24 cellular contexts compared by ENCODE assay signal in the genomic region with DNA sequence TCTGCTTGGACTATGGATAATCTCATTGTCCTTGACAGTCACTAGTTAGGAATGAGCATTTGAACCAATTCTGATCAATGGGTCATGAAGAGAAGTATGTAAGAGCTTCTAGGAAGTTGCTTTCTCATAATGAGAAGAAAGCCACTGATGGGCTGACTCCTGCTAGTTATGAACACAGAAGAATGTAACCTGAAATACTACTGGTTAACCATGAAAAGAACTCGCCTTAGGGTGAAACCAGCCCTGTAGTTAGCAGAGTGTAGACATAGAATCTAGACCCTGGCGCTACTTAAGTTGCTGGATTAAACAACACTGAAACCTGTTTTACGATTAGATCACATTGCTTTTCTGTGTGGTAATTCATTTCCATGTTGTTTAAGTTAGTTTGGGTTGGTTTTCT. TPM values are rescaled to one million over a fixed set of nuclear protein-coding genes. Genes with fewer than 3 reads are reported as not detected.
DNase-seq lines count a peak whose midpoint lies in the region; ATAC-seq and TF ChIP-seq lines count a peak whose summit lies in the region.
"Had no signal": no experiment of that assay in that cellular context is flagged by ENCODE, and none has a peak within 500 bp of the region (broad histone marks: within the 10 kb centered on the region; RNA-seq: fewer than 3 reads in every experiment).

No MANE protein-coding gene starts in this region.

- DNase-seq in natural killer cell treated with Interleukin-12 subunit alpha and Interleukin-12 subunit beta and Interleukin-15 and Interleukin-18, amount 100 ng/mL, for 72 hours (ENCODE audit: low spot score): no peak
- DNase-seq in natural killer cell (no peak), kidney tubule cell (ENCODE audit: low spot score) (peak; percentile 1), trophoblast cell (peak; percentile 62 to 83)
- no peak for DNase-seq in activated CD4-positive, alpha-beta memory T cell treated with anti-CD3 and anti-CD28 coated beads, Interleukin-2, amount 10 ng/mL, durations not matched to agents 7 days and 5 days
- DNase-seq: 8988T; ACHN; BE2C; C1 segment of cervical spinal cord; CD4-positive, alpha-beta memory T cell; CD4-positive, CD25-positive, alpha-beta regulatory T cell; CD8-positive, alpha-beta memory T cell; COR-L47; DMS 273 treated with DMSO at 0.1 percent for 48 hours; DMS153; DMS53; DMS79; DND-41; EL; GDM1 had no signal

- H3K27ac Mint-ChIP-seq in natural killer cell treated with Interleukin-12 subunit alpha and Interleukin-12 subunit beta and Interleukin-15 and Interleukin-18, amount 100 ng/mL, for 72 hours: peak overlapping the region; percentile 1 to 23
- no peak overlapping the region for H3K27ac Mint-ChIP-seq in natural killer cell
- H3K27ac Mint-ChIP-seq in activated CD4-positive, alpha-beta memory T cell treated with anti-CD3 and anti-CD28 coated beads, Interleukin-2, amount 10 ng/mL, durations not matched to agents 7 days and 5 days: no peak overlapping the region
- no peak overlapping the region for H3K27ac Mint-ChIP-seq in activated T-helper 17 cell treated with anti-CD3 and anti-CD28 coated beads, Interleukin-2, amount 50 U/mL, for 72 hours
- H3K27ac Mint-ChIP-seq: CD4-positive, alpha-beta memory T cell; CD4-positive, CD25-positive, alpha-beta regulatory T cell had no signal

- no peaks in the 10 kb centered on the region for H3K27me3 Mint-ChIP-seq in natural killer cell treated with Interleukin-12 subunit alpha and Interleukin-12 subunit beta and Interleukin-15 and Interleukin-18, amount 100 ng/mL, for 72 hours
- H3K27me3 Mint-ChIP-seq in natural killer cell (ENCODE audit: low read depth in 2 of 2): no peaks in the 10 kb centered on the region
- no peaks in the 10 kb centered on the region for H3K27me3 Mint-ChIP-seq in activated CD4-positive, alpha-beta memory T cell treated with anti-CD3 and anti-CD28 coated beads, Interleukin-2, amount 10 ng/mL, durations not matched to agents 7 days and 5 days
- H3K27me3 Mint-ChIP-seq in activated T-helper 17 cell treated with anti-CD3 and anti-CD28 coated beads, Interleukin-2, amount 50 U/mL, for 72 hours: no peaks in the 10 kb centered on the region
- H3K27me3 Mint-ChIP-seq: CD4-positive, alpha-beta memory T cell; CD4-positive, CD25-positive, alpha-beta regulatory T cell; CD8-positive, alpha-beta memory T cell had no signal

- H3K4me2 ChIP-seq in trophoblast cell (ENCODE audit: low read length): no peak overlapping the region
- H3K4me2 ChIP-seq: BLaER1 had no signal

- peaks cover 31% of the 10 kb centered on the region for H3K36me3 Mint-ChIP-seq in natural killer cell treated with Interleukin-12 subunit alpha and Interleukin-12 subunit beta and Interleukin-15 and Interleukin-18, amount 100 ng/mL, for 72 hours
- peaks cover 10% of the 10 kb centered on the region for H3K36me3 Mint-ChIP-seq in natural killer cell
- H3K36me3 Mint-ChIP-seq in activated CD4-positive, alpha-beta memory T cell treated with anti-CD3 and anti-CD28 coated beads, Interleukin-2, amount 10 ng/mL, durations not matched to agents 7 days and 5 days (ENCODE audit: low read depth): peaks cover 53% of the 10 kb centered on the region
- H3K36me3 Mint-ChIP-seq in activated T-helper 17 cell treated with anti-CD3 and anti-CD28 coated beads, Interleukin-2, amount 50 U/mL, for 72 hours (ENCODE audit: low read depth): peaks cover 52% of the 10 kb centered on the region

- H4K91ac ChIP-seq in trophoblast cell (ENCODE audit: low read depth, low read length): no peak overlapping the region

- H3K27ac ChIP-seq in trophoblast cell (ENCODE audit: low read depth, low read length): no peak overlapping the region
- H3K27ac ChIP-seq: BLaER1 had no signal

- H2BK5ac ChIP-seq in trophoblast cell (ENCODE audit: low read depth, low read length, poor library complexity): no peak overlapping the region

- H3K4me3 Mint-ChIP-seq in natural killer cell treated with Interleukin-12 subunit alpha and Interleukin-12 subunit beta and Interleukin-15 and Interleukin-18, amount 100 ng/mL, for 72 hours: no peak overlapping the region
- H3K4me3 Mint-ChIP-seq in natural killer cell: no peak overlapping the region
- H3K4me3 Mint-ChIP-seq in activated CD4-positive, alpha-beta memory T cell treated with anti-CD3 and anti-CD28 coated beads, Interleukin-2, amount 10 ng/mL, durations not matched to agents 7 days and 5 days: no peak overlapping the region
- no peak overlapping the region for H3K4me3 Mint-ChIP-seq in activated T-helper 17 cell treated with anti-CD3 and anti-CD28 coated beads, Interleukin-2, amount 50 U/mL, for 72 hours
- H3K4me3 Mint-ChIP-seq: CD14-positive monocyte; CD4-positive, alpha-beta memory T cell; CD4-positive, CD25-positive, alpha-beta regulatory T cell; CD8-positive, alpha-beta memory T cell had no signal

- peaks cover 6% of the 10 kb centered on the region for H3K9me3 Mint-ChIP-seq in natural killer cell treated with Interleukin-12 subunit alpha and Interleukin-12 subunit beta and Interleukin-15 and Interleukin-18, amount 100 ng/mL, for 72 hours
- peaks cover 3 to 7% of the 10 kb centered on the region in 2 donors for H3K9me3 Mint-ChIP-seq in natural killer cell
- H3K9me3 Mint-ChIP-seq in activated CD4-positive, alpha-beta memory T cell treated with anti-CD3 and anti-CD28 coated beads, Interleukin-2, amount 10 ng/mL, durations not matched to agents 7 days and 5 days: peaks cover 9% of the 10 kb centered on the region
- peaks cover 4% of the 10 kb centered on the region for H3K9me3 Mint-ChIP-seq in activated T-helper 17 cell treated with anti-CD3 and anti-CD28 coated beads, Interleukin-2, amount 50 U/mL, for 72 hours

- no peak overlapping the region for H3K14ac ChIP-seq in trophoblast cell (ENCODE audit: low read length)

- CTCF ChIA-PET in activated CD4-positive, alpha-beta memory T cell treated with anti-CD3 and anti-CD28 coated beads, Interleukin-2, amount 10 ng/mL, durations not matched to agents 7 days and 5 days (lab: Charles Lee): no interaction called here

- H3K27me3 ChIP-seq in trophoblast cell (ENCODE audit: insufficient read depth, low read length): no peaks in the 10 kb centered on the region
- H3K27me3 ChIP-seq: BE2C, BLaER1 had no signal

- POLR2A ChIA-PET in activated CD4-positive, alpha-beta memory T cell treated with anti-CD3 and anti-CD28 coated beads, Interleukin-2, amount 10 ng/mL, durations not matched to agents 7 days and 5 days (lab: Charles Lee): interaction anchor here (2.2 kb wide), 1 partner anchor 27 kb away, joined by 5 read pairs; a partner anchor contains a TSS

- no peaks in the 10 kb centered on the region for H3K9me3 ChIP-seq in trophoblast cell (ENCODE audit: insufficient read depth, low read depth, low read length)
- H3K9me3 ChIP-seq: BE2C had no signal

- intact Hi-C loops in natural killer cell (cut with micrococcal nuclease): no loop called here

- H4K12ac ChIP-seq in trophoblast cell (ENCODE audit: low read depth, low read length): no peak overlapping the region

- ATAC-seq in natural killer cell treated with Interleukin-12 subunit alpha and Interleukin-12 subunit beta and Interleukin-15 and Interleukin-18, amount 100 ng/mL, for 72 hours: peak in 1 of 2 donors; percentile 51
- no peak for ATAC-seq in natural killer cell
- ATAC-seq in activated T-helper 17 cell treated with anti-CD3 and anti-CD28 coated beads, Interleukin-2, amount 50 U/mL, for 72 hours (replicated peaks): no peak
- ATAC-seq: GM12878 had no signal

- peaks cover 19 to 21% of the 10 kb centered on the region in 2 donors for H3K4me1 Mint-ChIP-seq in natural killer cell treated with Interleukin-12 subunit alpha and Interleukin-12 subunit beta and Interleukin-15 and Interleukin-18, amount 100 ng/mL, for 72 hours (ENCODE audit: low read depth in 2 of 2)
- peaks cover 4 to 5% of the 10 kb centered on the region in 2 donors for H3K4me1 Mint-ChIP-seq in natural killer cell
- peaks cover 8% of the 10 kb centered on the region for H3K4me1 Mint-ChIP-seq in activated CD4-positive, alpha-beta memory T cell treated with anti-CD3 and anti-CD28 coated beads, Interleukin-2, amount 10 ng/mL, durations not matched to agents 7 days and 5 days
- H3K4me1 Mint-ChIP-seq in activated T-helper 17 cell treated with anti-CD3 and anti-CD28 coated beads, Interleukin-2, amount 50 U/mL, for 72 hours: peaks cover 7% of the 10 kb centered on the region
- H3K4me1 Mint-ChIP-seq: CD14-positive monocyte had no signal

- WGBS in trophoblast cell (ENCODE audit: extremely low coverage, insufficient coverage, insufficient read length): no CpG with 5 or more reads among the region's 3 CpGs

- H3K4me1 ChIP-seq in trophoblast cell (ENCODE audit: control insufficient read depth in 1 of 2, insufficient read depth in 2 of 2, low read length in 2 of 2): no peaks in the 10 kb centered on the region
- H3K4me1 ChIP-seq: BE2C, BLaER1 had no signal

- TF ChIP-seq CTCF in natural killer cell (IDR thresholded peaks at IDR 0.05): no peak

- no peak overlapping the region for H3K4ac ChIP-seq in trophoblast cell (ENCODE audit: low read depth, low read length)

- no peak overlapping the region for H4K8ac ChIP-seq in trophoblast cell (ENCODE audit: low read depth, low read length)

- H2AFZ ChIP-seq in trophoblast cell (ENCODE audit: insufficient read depth, low read length, poor library complexity): no peak overlapping the region

- no peak overlapping the region for H2BK12ac ChIP-seq in trophoblast cell (ENCODE audit: low read length)

- no peak overlapping the region for H3K9ac ChIP-seq in trophoblast cell (ENCODE audit: low read length)
- H3K9ac ChIP-seq: BLaER1 had no signal

- no peak overlapping the region for H3K4me3 ChIP-seq in trophoblast cell (ENCODE audit: low read depth, low read length)
- H3K4me3 ChIP-seq: BLaER1, GM12878 had no signal

- no peak overlapping the region for H3K18ac ChIP-seq in trophoblast cell (ENCODE audit: low read length)

- H3K36me3 ChIP-seq in trophoblast cell (ENCODE audit: control insufficient read depth in 1 of 2, insufficient read depth in 2 of 2, low read length in 2 of 2): no peaks in the 10 kb centered on the region
- H3K36me3 ChIP-seq: BE2C had no signal

- H3K79me1 ChIP-seq in trophoblast cell (ENCODE audit: low read length): no peaks in the 10 kb centered on the region

- H2BK120ac ChIP-seq in trophoblast cell (ENCODE audit: insufficient read depth, low read length, poor library complexity): no peak overlapping the region

- H3K23ac ChIP-seq in trophoblast cell (ENCODE audit: low read length): no peak overlapping the region

- no peak overlapping the region for H2AK5ac ChIP-seq in trophoblast cell (ENCODE audit: low read length)

- no peaks in the 10 kb centered on the region for H3K79me2 ChIP-seq in trophoblast cell (ENCODE audit: control insufficient read depth, insufficient read depth, low read length, poor library complexity)

RNA-seq across cellular contexts. Expression of a gene that starts 26.6 kb away (rescaled TPM):
- total RNA-seq in natural killer cell treated with Interleukin-12 subunit alpha and Interleukin-12 subunit beta and Interleukin-15 and Interleukin-18, amount 100 ng/mL, for 72 hours: 10 to 100 TPM; 32.6 to 44.7 TPM
- total RNA-seq in natural killer cell: 10 to 100 TPM in 2 of 3 donors, 1 to 10 TPM in 1; 9.5 to 17.2 (median 11.0) TPM
- 5.2 and 5.7 TPM in 2 replicates for polyA plus RNA-seq in trophoblast cell (2013)
- 10 to 100 TPM; 19.5 to 22.9 TPM for total RNA-seq in activated CD4-positive, alpha-beta memory T cell treated with anti-CD3 and anti-CD28 coated beads, Interleukin-2, amount 10 ng/mL, durations not matched to agents 7 days and 5 days
- total RNA-seq in activated T-helper 17 cell treated with anti-CD3 and anti-CD28 coated beads, Interleukin-2, amount 50 U/mL, for 72 hours: 10 to 100 TPM; 10.8 to 16.2 TPM

RNA-seq across cellular contexts. Expression of a gene that starts 26.6 kb away (rescaled TPM):
- total RNA-seq in natural killer cell treated with Interleukin-12 subunit alpha and Interleukin-12 subunit beta and Interleukin-15 and Interleukin-18, amount 100 ng/mL, for 72 hours: 1 to 10 TPM; 5.2 to 6.2 TPM
- 1 to 10 TPM; 2.4 to 5.0 (median 4.8) TPM for total RNA-seq in natural killer cell
- polyA plus RNA-seq in trophoblast cell (2013): 0.32 and 0.41 TPM in 2 replicates
- 1 to 10 TPM; 1.5 to 1.7 TPM for total RNA-seq in activated CD4-positive, alpha-beta memory T cell treated with anti-CD3 and anti-CD28 coated beads, Interleukin-2, amount 10 ng/mL, durations not matched to agents 7 days and 5 days
- total RNA-seq in activated T-helper 17 cell treated with anti-CD3 and anti-CD28 coated beads, Interleukin-2, amount 50 U/mL, for 72 hours: 1 to 10 TPM in 1 of 2 donors, under 1 TPM in 1; 0.97 to 1.1 TPM

Comparison
In these comparisons a context has a peak if more than half of its experiments do, and no peak if none do; other contexts are left out.
1. H3K27ac Mint-ChIP-seq: peak in natural killer cell treated with Interleukin-12 subunit alpha and Interleukin-12 subunit beta and Interleukin-15 and Interleukin-18, amount 100 ng/mL, for 72 hours (2 of 2); none in natural killer cell (0 of 2), activated CD4-positive, alpha-beta memory T cell treated with anti-CD3 and anti-CD28 coated beads, Interleukin-2, amount 10 ng/mL, durations not matched to agents 7 days and 5 days (single experiment) and activated T-helper 17 cell treated with anti-CD3 and anti-CD28 coated beads, Interleukin-2, amount 50 U/mL, for 72 hours (single experiment).
2. DNase-seq: peak in kidney tubule cell (single experiment) and trophoblast cell (2 of 2); none in natural killer cell treated with Interleukin-12 subunit alpha and Interleukin-12 subunit beta and Interleukin-15 and Interleukin-18, amount 100 ng/mL, for 72 hours (single experiment), natural killer cell (single experiment) and activated CD4-positive, alpha-beta memory T cell treated with anti-CD3 and anti-CD28 coated beads, Interleukin-2, amount 10 ng/mL, durations not matched to agents 7 days and 5 days (single experiment).